Comparison of ENCODE assay signal across 15 cellular contexts in the genomic region with DNA sequence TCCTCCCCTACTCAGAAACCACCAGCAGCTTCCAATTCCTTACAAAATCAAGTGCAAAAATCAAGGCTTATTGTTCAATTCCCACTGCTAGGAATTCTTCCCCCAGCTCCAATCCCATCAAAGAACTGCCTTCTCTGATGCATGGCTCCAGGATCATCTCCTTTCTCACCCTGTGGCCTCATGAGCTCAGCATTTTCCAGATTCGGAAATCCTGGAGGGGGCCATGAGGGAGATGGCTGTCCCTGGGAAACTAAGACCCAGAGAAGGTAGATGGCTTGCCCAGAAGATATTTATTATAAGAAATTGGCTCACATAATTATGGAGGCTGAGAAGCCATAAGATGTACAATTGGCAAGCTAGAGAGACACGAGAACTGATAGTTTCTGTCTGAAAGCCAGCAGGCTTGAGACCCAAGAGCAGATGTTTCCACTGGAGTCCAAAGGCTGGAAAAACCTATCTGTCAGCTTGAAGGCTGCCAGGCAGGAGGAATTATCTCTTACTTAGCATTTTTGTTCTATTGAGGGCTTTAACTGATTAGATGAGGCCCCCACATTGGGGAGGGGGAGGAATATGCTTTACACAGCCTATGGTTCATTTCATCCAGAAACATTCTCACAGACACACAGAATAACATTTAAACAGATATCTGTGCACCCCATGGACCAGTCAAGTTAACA. TPM values are rescaled to one million over a fixed set of nuclear protein-coding genes. Genes with fewer than 3 reads are reported as not detected.
DNase-seq lines count a peak whose midpoint lies in the region; ATAC-seq and TF ChIP-seq lines count a peak whose summit lies in the region.
"Had no signal": no experiment of that assay in that cellular context is flagged by ENCODE, and none has a peak within 500 bp of the region (broad histone marks: within the 10 kb centered on the region; RNA-seq: fewer than 3 reads in every experiment).

No MANE protein-coding gene starts in this region.

- TF ChIP-seq CTCF in RWPE1 (conservative IDR thresholded peaks at IDR 0.05; ENCODE audit: low read depth) (no peak), fibroblast of pulmonary artery (IDR thresholded peaks at IDR 0.05; ENCODE audit: low read length, missing control alignments) (no peak), progenitor cell of endocrine pancreas (IDR thresholded peaks at IDR 0.05; ENCODE audit: unreplicated experiment) (no peak), WTC11 (IDR thresholded peaks at IDR 0.05) (no peak)

- DNase-seq in DMS 273 (lab: John Stamatoyannopoulos, UW; ENCODE audit: unreplicated experiment) (peak; percentile 37), DMS 273 treated with DMSO at 0.1 percent for 48 hours (lab: John Stamatoyannopoulos, UW) (no peak), RWPE1 (ENCODE audit: low spot score) (no peak), fibroblast of pulmonary artery (ENCODE audit: low read depth) (peak; percentile 40), progenitor cell of endocrine pancreas (ENCODE audit: low spot score, unreplicated experiment) (no peak), WTC11 (ENCODE audit: low spot score) (no peak), AG20443 (ENCODE audit: low spot score) (no peak)
- DNase-seq: activated CD8-positive, alpha-beta memory T cell treated with anti-CD3 and anti-CD28 coated beads for 24 hours; activated effector memory CD4-positive, alpha-beta T cell treated with Interleukin-2 at 50 U/mL for 16 hours; effector memory CD4-positive, alpha-beta T cell; glutamatergic neuron; kidney; stimulated activated CD4-positive, alpha-beta T cell treated with anti-CD3 and anti-CD28 coated beads, Interleukin-4, amount 100 ng/mL, for 4 hours had no signal

- POLR2A ChIA-PET in RWPE1 (lab: Yijun Ruan, JAX; ENCODE audit: low non-redundant PET) = no interaction called here
- POLR2A ChIA-PET in WTC11 (lab: Charles Lee) = interaction anchor here (0.6 to 0.8 kb wide), 2 partner anchors 9 to 58 kb away, joined by 3 read pairs; no protein-coding TSS in a partner anchor

- H3K4me1 Mint-ChIP-seq in progenitor cell of endocrine pancreas (ENCODE audit: low read depth) = peaks cover 11% of the 10 kb centered on the region
- no peaks in the 10 kb centered on the region for H3K4me1 Mint-ChIP-seq in WTC11

- CTCF ChIA-PET in RWPE1 (lab: Yijun Ruan, JAX) = interaction anchor here (0.6 to 1.0 kb wide), 2 partner anchors 12 to 77 kb away, joined by 5 to 6 read pairs; no protein-coding TSS in a partner anchor
- CTCF ChIA-PET in WTC11 (lab: Charles Lee) = interaction anchor here (0.9 to 1.1 kb wide), 3 partner anchors 45 to 79 kb away, joined by 3 to 5 read pairs (median 4); partner anchors contain the start of gene LMNB2

- H3K27ac Mint-ChIP-seq in progenitor cell of endocrine pancreas = peak overlapping the region; percentile 85
- no peak overlapping the region for H3K27ac Mint-ChIP-seq in WTC11

- H3K27ac ChIP-seq in RWPE1 = peak overlapping the region; percentile 58
- H3K27ac ChIP-seq: 22Rv1 had no signal

- no peak for ATAC-seq in WTC11
- no peak for ATAC-seq in HG02623 (IDR thresholded peaks at IDR 0.05; ENCODE audit: unreplicated experiment)

- H3K27me3 Mint-ChIP-seq in progenitor cell of endocrine pancreas = no peaks in the 10 kb centered on the region
- H3K27me3 Mint-ChIP-seq in WTC11 (ENCODE audit: low read depth) = no peaks in the 10 kb centered on the region

- H3K36me3 Mint-ChIP-seq in progenitor cell of endocrine pancreas (ENCODE audit: insufficient read depth) (peaks cover 2% of the 10 kb centered on the region), WTC11 (peaks cover 20% of the 10 kb centered on the region)

- no peak overlapping the region for H3K4me3 ChIP-seq in fibroblast of pulmonary artery (replicated peaks; ENCODE audit: low read depth, low read length)

- peaks cover 5% of the 10 kb centered on the region for H3K9me3 Mint-ChIP-seq in progenitor cell of endocrine pancreas (ENCODE audit: low read depth)
- peaks cover 32% of the 10 kb centered on the region for H3K9me3 Mint-ChIP-seq in WTC11

- H3K4me3 Mint-ChIP-seq in progenitor cell of endocrine pancreas (ENCODE audit: low read depth) (no peak overlapping the region), WTC11 (no peak overlapping the region)

TF ChIP-seq in WTC11, 78 proteins besides CTCF, POLR2A, EP300 and RAD21:
- TF ChIP-seq ZNF425 (CRISPR knock-in tag; conservative IDR thresholded peaks at IDR 0.05) (no peak), OVOL2 (CRISPR knock-in tag; IDR thresholded peaks at IDR 0.05; ENCODE audit: borderline replicate concordance) (no peak), TP53 (CRISPR knock-in tag; IDR thresholded peaks at IDR 0.05) (no peak), ZNF219 (CRISPR knock-in tag; IDR thresholded peaks at IDR 0.05; ENCODE audit: borderline replicate concordance) (no peak), SMAD4 (CRISPR knock-in tag; IDR thresholded peaks at IDR 0.05) (no peak), NFYB (CRISPR knock-in tag; conservative IDR thresholded peaks at IDR 0.05; ENCODE audit: low read depth) (no peak)
- TF ChIP-seq, protein P1, sequence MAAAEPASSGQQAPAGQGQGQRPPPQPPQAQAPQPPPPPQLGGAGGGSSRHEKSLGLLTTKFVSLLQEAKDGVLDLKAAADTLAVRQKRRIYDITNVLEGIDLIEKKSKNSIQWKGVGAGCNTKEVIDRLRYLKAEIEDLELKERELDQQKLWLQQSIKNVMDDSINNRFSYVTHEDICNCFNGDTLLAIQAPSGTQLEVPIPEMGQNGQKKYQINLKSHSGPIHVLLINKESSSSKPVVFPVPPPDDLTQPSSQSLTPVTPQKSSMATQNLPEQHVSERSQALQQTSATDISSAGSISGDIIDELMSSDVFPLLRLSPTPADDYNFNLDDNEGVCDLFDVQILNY (CRISPR knock-in tag; IDR thresholded peaks at IDR 0.05) = no peak
- TF ChIP-seq, protein P2, sequence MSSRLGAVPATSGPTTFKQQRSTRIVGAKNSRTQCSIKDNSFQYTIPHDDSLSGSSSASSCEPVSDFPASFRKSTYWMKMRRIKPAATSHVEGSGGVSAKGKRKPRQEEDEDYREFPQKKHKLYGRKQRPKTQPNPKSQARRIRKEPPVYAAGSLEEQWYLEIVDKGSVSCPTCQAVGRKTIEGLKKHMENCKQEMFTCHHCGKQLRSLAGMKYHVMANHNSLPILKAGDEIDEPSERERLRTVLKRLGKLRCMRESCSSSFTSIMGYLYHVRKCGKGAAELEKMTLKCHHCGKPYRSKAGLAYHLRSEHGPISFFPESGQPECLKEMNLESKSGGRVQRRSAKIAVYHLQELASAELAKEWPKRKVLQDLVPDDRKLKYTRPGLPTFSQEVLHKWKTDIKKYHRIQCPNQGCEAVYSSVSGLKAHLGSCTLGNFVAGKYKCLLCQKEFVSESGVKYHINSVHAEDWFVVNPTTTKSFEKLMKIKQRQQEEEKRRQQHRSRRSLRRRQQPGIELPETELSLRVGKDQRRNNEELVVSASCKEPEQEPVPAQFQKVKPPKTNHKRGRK (CRISPR knock-in tag; IDR thresholded peaks at IDR 0.05; ENCODE audit: borderline replicate concordance) = no peak

RNA-seq across cellular contexts. Expression of gene GADD45B, which starts 58.6 kb away (rescaled TPM):
- total RNA-seq in progenitor cell of endocrine pancreas = 4.9 and 5.1 TPM in 2 replicates
- 17.9 to 27.5 TPM (median 23.2 TPM) in 3 replicates for total RNA-seq in WTC11 (2021)

Comparison
In these comparisons a context has a peak if more than half of its experiments do, and no peak if none do; other contexts are left out.
1. DNase-seq: peak in DMS 273 (single experiment) and fibroblast of pulmonary artery (single experiment); none in DMS 273 treated with DMSO at 0.1 percent for 48 hours (single experiment), RWPE1 (single experiment), progenitor cell of endocrine pancreas (single experiment), WTC11 (single experiment) and AG20443 (single experiment).